8 cellular contexts compared by ENCODE assay signal in the genomic region with DNA sequence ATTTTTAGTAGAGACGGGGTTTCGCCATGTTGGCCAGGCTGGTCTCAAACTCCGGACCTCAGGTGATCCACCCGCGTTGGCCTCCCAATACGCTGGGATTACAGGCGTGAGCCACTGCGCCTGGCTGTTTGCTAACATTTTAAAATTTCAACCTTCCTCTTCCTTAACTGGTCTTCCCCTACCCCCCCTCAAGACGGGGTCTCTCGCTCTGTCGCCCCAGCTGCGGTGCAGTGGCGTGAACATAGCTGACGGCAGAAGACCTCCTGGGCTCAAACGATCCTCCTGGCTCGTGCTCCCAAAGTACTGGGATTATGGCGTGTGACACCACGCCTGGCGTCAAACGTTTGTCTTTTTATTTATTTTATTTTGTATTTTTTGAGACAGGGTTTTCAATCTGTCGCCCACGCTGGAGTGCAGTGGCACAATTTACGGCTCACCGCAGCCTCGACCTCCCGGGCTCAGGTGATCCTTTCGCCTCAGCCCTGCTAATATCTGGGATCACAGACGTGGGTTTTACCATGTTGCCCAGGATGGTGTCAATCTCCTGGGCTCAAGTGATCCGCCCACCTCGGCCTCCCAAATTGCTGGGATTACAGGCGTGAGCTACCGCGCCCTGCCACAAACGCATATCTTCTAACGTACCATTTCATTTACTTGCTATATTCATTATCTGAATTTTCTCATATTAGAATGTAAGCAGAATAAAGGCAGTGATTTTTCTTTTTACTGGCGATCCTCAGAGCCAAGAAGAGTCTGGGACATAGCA. TPM values are rescaled to one million over a fixed set of nuclear protein-coding genes. Genes with fewer than 3 reads are reported as not detected.
DNase-seq lines count a peak whose midpoint lies in the region; TF ChIP-seq lines count a peak whose summit lies in the region.

No MANE protein-coding gene starts in this region.

- H3K27ac ChIP-seq in AG04450 (ENCODE audit: low read depth, low read length) = peak overlapping the region; percentile 47
- peak overlapping the region; percentile 78; the same call in 1 of the 2 replicates for H3K27ac ChIP-seq in KMS-11
- H3K27ac ChIP-seq in breast epithelium = peak overlapping the region in 1 of 2 donors; percentile 62

- POLR2A ChIA-PET in AG04450 (lab: Yijun Ruan, JAX) = interaction anchor here (0.5 kb wide), 1 partner anchor 232 kb away, joined by 5 read pairs; no protein-coding TSS in a partner anchor

- H2AFZ ChIP-seq in KMS-11 (ENCODE audit: low read depth) = peak overlapping the region; percentile 94

- H3K9ac ChIP-seq in KMS-11 = peak overlapping the region; percentile 78; the same call in 1 of the 2 replicates
- peak overlapping the region; percentile 68 for H3K9ac ChIP-seq in mucosa of stomach (ENCODE audit: low read length)

- H3K4me3 ChIP-seq in AG04450 (ENCODE audit: low read depth, low read length) (peak overlapping the region; percentile 80), KMS-11 (IDR thresholded peaks at IDR 0.05; ENCODE audit: insufficient read depth, low read depth, low read length) (no peak overlapping the region), breast epithelium (peak overlapping the region; percentile 78 to 90 (median 78)), mucosa of stomach (ENCODE audit: low read length) (peak overlapping the region; percentile 57)

- no peak for TF ChIP-seq CTCF in AG04450 (IDR thresholded peaks at IDR 0.05; ENCODE audit: low read depth, low read length)
- no peak for TF ChIP-seq CTCF in KMS-11 (conservative IDR thresholded peaks at IDR 0.05; ENCODE audit: low read depth, low read length)
- TF ChIP-seq CTCF in breast epithelium (IDR thresholded peaks at IDR 0.05) = no peak
- no peak for TF ChIP-seq CTCF in GM13977 (IDR thresholded peaks at IDR 0.05; ENCODE audit: extremely low read depth, insufficient read depth, missing control alignments)

- peaks cover 39% of the 10 kb centered on the region for H3K79me2 ChIP-seq in KMS-11 (ENCODE audit: insufficient read depth, low read depth)

- H3K9me3 ChIP-seq in AG04450 (ENCODE audit: control insufficient read depth, insufficient read depth, low read length) (no peaks in the 10 kb centered on the region; the same call in 1 of the 2 replicates), breast epithelium (no peaks in the 10 kb centered on the region), mucosa of stomach (ENCODE audit: control insufficient read depth, low read length) (no peaks in the 10 kb centered on the region)

- no peaks in the 10 kb centered on the region for H4K20me1 ChIP-seq in KMS-11 (ENCODE audit: insufficient read depth)

- intact Hi-C loops in breast epithelium (cut with DNase I; ENCODE audit: low total_unique reads) = no loop called here

- in situ Hi-C loops in GM13977 (cut with MboI; ENCODE audit: low pct_unique_long_range_greater_than_20kb, low sequenced_read_pairs, unreplicated experiment) = no loop called here

- H3K36me3 ChIP-seq in KMS-11 (ENCODE audit: insufficient read depth) = no peaks in the 10 kb centered on the region
- H3K36me3 ChIP-seq in breast epithelium = no peaks in the 10 kb centered on the region
- H3K36me3 ChIP-seq in mucosa of stomach (ENCODE audit: control insufficient read depth, insufficient read depth, low read length) = no peaks in the 10 kb centered on the region

- TF ChIP-seq POLR2A in breast epithelium (IDR thresholded peaks at IDR 0.05) = no peak

- DNase-seq in AG04450 (ENCODE audit: low read depth, low spot score) (no peak), breast epithelium (ENCODE audit: low spot score in 2 of 2) (peak in 1 of 2 donors; percentile 31), DMS 273 (lab: John Stamatoyannopoulos, UW; ENCODE audit: unreplicated experiment) (no peak), GM13977 (ENCODE audit: low spot score) (no peak), NCI-H2107 treated with DMSO at 0.1 percent for 48 hours (lab: John Stamatoyannopoulos, UW; ENCODE audit: unreplicated experiment) (no peak), SIG-M5 (lab: John Stamatoyannopoulos, UW) (no peak)

- CTCF ChIA-PET in AG04450 (lab: Charles Lee) = interaction anchor here (1.0 to 2.5 kb wide), 4 partner anchors 14 to 366 kb away, joined by 3 to 13 read pairs (median 8); no protein-coding TSS in a partner anchor

- H3K27me3 ChIP-seq in AG04450 (ENCODE audit: control insufficient read depth, insufficient read depth, low read length) (no peaks in the 10 kb centered on the region), KMS-11 (ENCODE audit: insufficient read depth, low read depth) (no peaks in the 10 kb centered on the region), breast epithelium (no peaks in the 10 kb centered on the region), mucosa of stomach (ENCODE audit: control insufficient read depth, insufficient read depth, low read length) (no peaks in the 10 kb centered on the region)

- H3K4me2 ChIP-seq in KMS-11 = peak overlapping the region; percentile 96

- H3K4me1 ChIP-seq in KMS-11 (ENCODE audit: low read depth, poor library complexity, severe bottlenecking) (peaks cover 38% of the 10 kb centered on the region), breast epithelium (peaks cover 0 to 7% of the 10 kb centered on the region in 2 donors), mucosa of stomach (ENCODE audit: control insufficient read depth, insufficient read depth, low read length) (peaks cover 8% of the 10 kb centered on the region)

RNA-seq across cellular contexts. Expression of a gene that starts 1.0 kb away (rescaled TPM):
- 12.6 and 18.4 TPM in 2 replicates for polyA plus RNA-seq in AG04450 (2011; rRNA removed)
- 8.0 and 13.4 TPM in 2 replicates for polyA minus RNA-seq in AG04450 (2011; rRNA and poly(A)+ RNA removed)
- total RNA-seq in breast epithelium = 10 to 100 TPM in 2 of 3 donors, 1 to 10 TPM in 1; 9.4 to 22.5 (median 16.4) TPM

RNA-seq across cellular contexts. Expression of a gene that starts 32.9 kb away (rescaled TPM):
- polyA plus RNA-seq in AG04450 (2011; rRNA removed) = 0.05 and 0.07 TPM in 2 replicates
- polyA minus RNA-seq in AG04450 (2011; rRNA and poly(A)+ RNA removed) = not detected in 2 replicates
- total RNA-seq in breast epithelium = 10 to 100 TPM in 2 of 3 donors, under 1 TPM in 1; 0.48 to 50.3 (median 39.3) TPM
